9 cellular contexts compared by ENCODE assay signal in genomic region chr4:8274772-8275241, GRCh38. TPM values are rescaled to one million over a fixed set of nuclear protein-coding genes. Genes with fewer than 3 reads are reported as not detected.
A peak's percentile ranks its signal among the peaks of the same experiment; 100 is the strongest.
DNase-seq lines count a peak whose midpoint lies in the region; ATAC-seq, FAIRE-seq and TF ChIP-seq lines count a peak whose summit lies in the region.
"Had no signal": no experiment of that assay in that cellular context is flagged by ENCODE, and none has a peak within 500 bp of the region (broad histone marks: within the 10 kb centered on the region; RNA-seq: fewer than 3 reads in every experiment).

No MANE protein-coding gene starts in this region.

- no peak for TF ChIP-seq CTCF in astrocyte (IDR thresholded peaks at IDR 0.05; ENCODE audit: insufficient read depth, low read depth, low read length)
- peak; percentile 47 for TF ChIP-seq CTCF in hepatocyte (IDR thresholded peaks at IDR 0.05; ENCODE audit: poor library complexity)

- H3K36me3 Mint-ChIP-seq in astrocyte (ENCODE audit: low read depth, unreplicated experiment), result peaks cover 4% of the 10 kb centered on the region

- H3K27me3 Mint-ChIP-seq in astrocyte (ENCODE audit: low read depth, unreplicated experiment), result peaks cover 18% of the 10 kb centered on the region

- no peak overlapping the region for H3K27ac Mint-ChIP-seq in astrocyte (ENCODE audit: unreplicated experiment)

- H3K27ac ChIP-seq in astrocyte (ENCODE audit: low read depth, low read length) (no peak overlapping the region), hepatocyte (peak overlapping the region; percentile 73), skeletal muscle tissue (ENCODE audit: low read depth, low read length) (no peak overlapping the region)

- no peak for FAIRE-seq in astrocyte (lab: Jason Lieb, UNC)

- H3K4me3 ChIP-seq in astrocyte (ENCODE audit: insufficient read depth, low read depth, low read length) (no peak overlapping the region), hepatocyte (no peak overlapping the region), skeletal muscle tissue (ENCODE audit: low read length in 3 of 3) (peak overlapping the region in 2 of 3 donors; percentile 30 to 52)

- H3K27me3 ChIP-seq in astrocyte (ENCODE audit: insufficient read depth, low read length), result peaks cover 17% of the 10 kb centered on the region
- H3K27me3 ChIP-seq in hepatocyte, result peaks cover 16% of the 10 kb centered on the region
- peaks cover 0 to 10% (median 5%) of the 10 kb centered on the region in 3 donors for H3K27me3 ChIP-seq in skeletal muscle tissue (ENCODE audit: control insufficient read depth in 3 of 3, insufficient read depth in 3 of 3, low read length in 3 of 3)

- WGBS in hepatocyte (ENCODE audit: low lambda C conversion rate, missing lambda C conversion rate), result 35% methylated on average over 12 of the region's 12 CpGs

- H2AFZ ChIP-seq in astrocyte (ENCODE audit: low read depth, low read length) (no peak overlapping the region), hepatocyte (no peak overlapping the region)

- H3K4me1 Mint-ChIP-seq in astrocyte (ENCODE audit: low read depth, unreplicated experiment), result peaks cover 24% of the 10 kb centered on the region

- H3K9ac ChIP-seq in astrocyte (ENCODE audit: low read length) (no peak overlapping the region), skeletal muscle tissue (ENCODE audit: low read depth in 1 of 3, low read length in 3 of 3) (peak overlapping the region in 1 of 3 donors; percentile 70)

- H3K4me1 ChIP-seq in astrocyte (ENCODE audit: insufficient read depth, low read length), result peaks cover 34% of the 10 kb centered on the region
- H3K4me1 ChIP-seq in hepatocyte (ENCODE audit: insufficient read depth), result peaks cover 51% of the 10 kb centered on the region
- H3K4me1 ChIP-seq in skeletal muscle tissue (ENCODE audit: control insufficient read depth in 3 of 3, insufficient read depth in 3 of 3, low read length in 3 of 3), result peaks cover 50 to 56% (median 51%) of the 10 kb centered on the region in 3 donors

- no peaks in the 10 kb centered on the region for H3K9me2 ChIP-seq in hepatocyte (replicated peaks; ENCODE audit: insufficient read depth)

- ATAC-seq in activated CD4-positive, CD25-positive, alpha-beta regulatory T cell treated with anti-CD3 and anti-CD28 coated beads, Interleukin-2, amount 50 U/mL, for 24 hours, result no peak
- ATAC-seq in GM21717 (IDR thresholded peaks at IDR 0.05; ENCODE audit: unreplicated experiment), result no peak

- DNase-seq in HCEC 1CT, result peak; percentile 82
- peak; percentile 84 for DNase-seq in astrocyte (ENCODE audit: low read depth)
- DNase-seq in hepatocyte (ENCODE audit: low spot score), result peak; percentile 92
- no peak for DNase-seq in activated effector memory CD4-positive, alpha-beta T cell treated with anti-CD3 and anti-CD28 coated beads, Interleukin-2, amount 50 U/mL, for 16 hours
- DNase-seq in COR-L47 (lab: John Stamatoyannopoulos, UW), result no peak

- no peaks in the 10 kb centered on the region for H3K9me3 Mint-ChIP-seq in astrocyte (ENCODE audit: unreplicated experiment)

- no peaks in the 10 kb centered on the region for H3K9me3 ChIP-seq in astrocyte (ENCODE audit: insufficient read depth, low read depth, low read length)
- H3K9me3 ChIP-seq in hepatocyte (ENCODE audit: low read depth), result no peaks in the 10 kb centered on the region
- H3K9me3 ChIP-seq in skeletal muscle tissue (ENCODE audit: control insufficient read depth in 3 of 3, low read length in 3 of 3), result no peaks in the 10 kb centered on the region

- peak overlapping the region; percentile 17 for H3K4me2 ChIP-seq in astrocyte (ENCODE audit: low read length)
- peak overlapping the region; percentile 7 for H3K4me2 ChIP-seq in hepatocyte

- H3K79me2 ChIP-seq in astrocyte (ENCODE audit: insufficient read depth, low read length) (no peaks in the 10 kb centered on the region), hepatocyte (no peaks in the 10 kb centered on the region)

- no peak overlapping the region for H3K4me3 Mint-ChIP-seq in astrocyte (ENCODE audit: unreplicated experiment)

- no peaks in the 10 kb centered on the region for H3K36me3 ChIP-seq in astrocyte (ENCODE audit: insufficient read depth, low read length)
- H3K36me3 ChIP-seq in hepatocyte (replicated peaks; ENCODE audit: insufficient read depth, low read depth), result no peaks in the 10 kb centered on the region
- H3K36me3 ChIP-seq in skeletal muscle tissue (ENCODE audit: control insufficient read depth in 3 of 3, insufficient read depth in 3 of 3, low read length in 3 of 3), result no peaks in the 10 kb centered on the region

- H4K20me1 ChIP-seq in astrocyte (ENCODE audit: insufficient read depth, low read length) (no peaks in the 10 kb centered on the region), hepatocyte (ENCODE audit: insufficient read depth, poor library complexity, severe bottlenecking) (no peaks in the 10 kb centered on the region)

RNA-seq across cellular contexts. Expression of gene HTRA3, which starts 5.3 kb away (rescaled TPM):
- 35.2 and 60.5 TPM in 2 replicates for total RNA-seq in astrocyte
- 17.7 and 19.4 TPM in 2 replicates for total RNA-seq in hepatocyte
- 34.9 and 39.4 TPM in 2 replicates for polyA plus RNA-seq in hepatocyte
- total RNA-seq in skeletal muscle tissue, result 20.9 TPM
- total RNA-seq: SK-MEL-5 had no signal

Comparison
In these comparisons a context has a peak if more than half of its experiments do, and no peak if none do; other contexts are left out.
1. DNase-seq: peak in HCEC 1CT (single experiment), astrocyte (single experiment) and hepatocyte (single experiment); none in activated effector memory CD4-positive, alpha-beta T cell treated with anti-CD3 and anti-CD28 coated beads, Interleukin-2, amount 50 U/mL, for 16 hours (single experiment) and COR-L47 (single experiment).
2. H3K4me3 ChIP-seq: peak in skeletal muscle tissue (2 of 3); none in astrocyte (single experiment) and hepatocyte (single experiment).